In the genomic region with DNA sequence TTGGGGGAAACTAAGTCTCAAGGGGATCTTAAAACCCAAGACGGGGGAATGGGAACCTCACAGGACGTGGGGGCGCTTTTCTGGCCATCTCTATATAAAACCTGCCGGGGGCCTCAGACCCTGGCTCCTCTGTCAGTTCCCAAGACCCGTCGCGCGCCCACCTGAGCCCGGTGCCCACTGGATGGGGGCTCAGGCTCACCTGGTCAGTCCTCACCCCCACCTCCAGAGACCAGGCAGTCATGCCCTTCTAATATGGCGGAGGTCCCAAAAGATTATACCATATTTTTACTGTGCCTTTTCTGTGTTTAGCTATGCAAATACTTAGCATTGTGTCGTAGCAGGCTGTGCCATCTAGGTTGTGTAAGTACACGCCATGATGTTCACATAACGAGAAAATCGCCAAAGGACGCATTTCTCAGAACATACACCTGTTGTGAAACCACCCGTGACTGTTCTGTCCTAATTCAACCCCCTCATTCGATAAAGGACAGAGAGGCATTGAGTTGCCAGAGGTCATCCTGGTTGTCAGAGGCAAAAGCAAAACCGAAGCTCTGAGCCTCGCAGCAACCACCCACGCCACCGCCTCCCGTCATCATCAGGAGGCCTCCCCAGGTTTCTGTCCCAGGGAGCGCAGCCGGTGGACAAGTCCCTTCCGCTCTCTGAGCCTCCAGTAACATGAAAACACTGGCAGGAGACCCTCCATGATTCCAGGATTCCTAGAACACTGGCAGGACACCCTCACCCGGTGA, we compare ENCODE assay signal across 9 cellular contexts. TPM values are rescaled to one million over a fixed set of nuclear protein-coding genes. Genes with fewer than 3 reads are reported as not detected.
A peak's percentile ranks its signal among the peaks of the same experiment; 100 is the strongest.
DNase-seq lines count a peak whose midpoint lies in the region; ATAC-seq and TF ChIP-seq lines count a peak whose summit lies in the region.
"Had no signal": no experiment of that assay in that cellular context is flagged by ENCODE, and none has a peak within 500 bp of the region (broad histone marks: within the 10 kb centered on the region; RNA-seq: fewer than 3 reads in every experiment).

No MANE protein-coding gene starts in this region.

- ATAC-seq in DND-41 (ENCODE audit: insufficient read depth, low read depth) (no peak), psoas muscle (no peak), HG03280 (IDR thresholded peaks at IDR 0.05; ENCODE audit: unreplicated experiment) (no peak)

- H3F3A ChIP-seq in MM.1S (ENCODE audit: insufficient read depth, low read length), result no peaks in the 10 kb centered on the region

- peak overlapping the region; percentile 96 for H2AFZ ChIP-seq in DND-41 (ENCODE audit: low read depth, low read length)
- H2AFZ ChIP-seq in MM.1S (ENCODE audit: low read length), result peak overlapping the region; percentile 93

- no peaks in the 10 kb centered on the region for H3K9me2 ChIP-seq in MM.1S (replicated peaks; ENCODE audit: insufficient read depth, low read length)

- H3K4me3 ChIP-seq in DND-41 (ENCODE audit: low read depth in 1 of 2, low read length in 2 of 2), result peak overlapping the region in 1 of 2 experiments; percentile 53; a peak in 2 of 4 replicates
- peak overlapping the region; percentile 63 for H3K4me3 ChIP-seq in MM.1S (ENCODE audit: low read length)
- H3K4me3 ChIP-seq in esophagus muscularis mucosa, result peak overlapping the region; percentile 56 to 59 (median 57)
- peak overlapping the region; percentile 72 for H3K4me3 ChIP-seq in psoas muscle
- no peak overlapping the region for H3K4me3 ChIP-seq in MG63

- intact Hi-C loops in esophagus muscularis mucosa (cut with DNase I) (loop anchor here (1.0 to 10.0 kb wide), 4 partner anchors 235 to 807 kb away; no protein-coding TSS in a partner anchor), psoas muscle (cut with DNase I) (loop anchor here (1.0 to 5.0 kb wide), 3 partner anchors 393 to 807 kb away; no protein-coding TSS in a partner anchor)

- H4K20me1 ChIP-seq in DND-41 (ENCODE audit: insufficient read depth, low read length) (no peaks in the 10 kb centered on the region), MM.1S (ENCODE audit: insufficient read depth, low read length) (no peaks in the 10 kb centered on the region)

- TF ChIP-seq EP300 in esophagus muscularis mucosa (IDR thresholded peaks at IDR 0.05), result no peak

- no peaks in the 10 kb centered on the region for H3K36me3 ChIP-seq in DND-41 (ENCODE audit: insufficient read depth, low read length)
- no peaks in the 10 kb centered on the region for H3K36me3 ChIP-seq in MM.1S (replicated peaks; ENCODE audit: insufficient read depth, low read length)
- H3K36me3 ChIP-seq in esophagus muscularis mucosa, result no peaks in the 10 kb centered on the region
- no peaks in the 10 kb centered on the region for H3K36me3 ChIP-seq in psoas muscle (ENCODE audit: insufficient read depth in 1 of 2, low read depth in 1 of 2)
- H3K36me3 ChIP-seq in MG63, result 0 out of 2 replicates have a peak, but pooled peaks cover 2% of the 10 kb centered on the region
- H3K36me3 ChIP-seq: brain microvascular endothelial cell had no signal

- DNase-seq in DND-41 (no peak), MM.1S (peak; percentile 46), esophagus muscularis mucosa (ENCODE audit: extremely low spot score) (no peak), psoas muscle (no peak), MG63 (no peak), HK-2 (ENCODE audit: unreplicated experiment) (no peak)
- no peak for DNase-seq in activated effector memory CD4-positive, alpha-beta T cell treated with Interleukin-2 at 50 U/mL for 16 hours

- H3K9me3 ChIP-seq in DND-41 (ENCODE audit: insufficient read depth, low read length, severe bottlenecking) (peaks cover 10% of the 10 kb centered on the region), MM.1S (replicated peaks; ENCODE audit: insufficient read depth, low read length) (no peaks in the 10 kb centered on the region), esophagus muscularis mucosa (no peaks in the 10 kb centered on the region), psoas muscle (no peaks in the 10 kb centered on the region), MG63 (no peaks in the 10 kb centered on the region)

- no peak for TF ChIP-seq POLR2A in esophagus muscularis mucosa (IDR thresholded peaks at IDR 0.05; ENCODE audit: low read depth)

- no peaks in the 10 kb centered on the region for H3K79me2 ChIP-seq in DND-41 (ENCODE audit: insufficient read depth, low read length)
- no peaks in the 10 kb centered on the region for H3K79me2 ChIP-seq in MM.1S (ENCODE audit: low read length)

- TF ChIP-seq CTCF in DND-41 (IDR thresholded peaks at IDR 0.05; ENCODE audit: borderline replicate concordance, extremely low read depth, low read length, poor library complexity, severe bottlenecking) (no peak), MM.1S (IDR thresholded peaks at IDR 0.05; ENCODE audit: low read length) (no peak), esophagus muscularis mucosa (IDR thresholded peaks at IDR 0.05) (no peak), psoas muscle (IDR thresholded peaks at IDR 0.05) (no peak)

- H3K9ac ChIP-seq in DND-41 (ENCODE audit: low read depth, low read length) (peak overlapping the region; percentile 57), MM.1S (ENCODE audit: low read length) (peak overlapping the region; percentile 53; the same call in 1 of the 2 replicates)

- H3K27ac ChIP-seq in DND-41 (ENCODE audit: low read length) (peak overlapping the region; percentile 64; the same call in 1 of the 2 replicates), MM.1S (ENCODE audit: low read length) (peak overlapping the region; percentile 20; the same call in 1 of the 2 replicates), esophagus muscularis mucosa (replicated peaks in 1 of 4) (peak overlapping the region in 1 of 4 donors; percentile 69), psoas muscle (no peak overlapping the region)
- H3K27ac ChIP-seq: brain microvascular endothelial cell had no signal

- H3K4me1 ChIP-seq in DND-41 (ENCODE audit: insufficient read depth, low read length) (peaks cover 13% of the 10 kb centered on the region), MM.1S (ENCODE audit: low read length) (no peaks in the 10 kb centered on the region), esophagus muscularis mucosa (peaks cover 5 to 15% (median 12%) of the 10 kb centered on the region in 4 donors), psoas muscle (no peaks in the 10 kb centered on the region)

- 76% methylated on average over 26 of the region's 26 CpGs for WGBS in esophagus muscularis mucosa
- WGBS in psoas muscle, 3 donors, result 65 to 74% (median 67%) methylated on average over 26 of the region's 26 CpGs

- H3K4me2 ChIP-seq in DND-41 (ENCODE audit: insufficient read depth, low read length), result peak overlapping the region; percentile 85
- peak overlapping the region; percentile 99 for H3K4me2 ChIP-seq in MM.1S (ENCODE audit: low read depth, low read length)

- no peaks in the 10 kb centered on the region for H3K27me3 ChIP-seq in DND-41 (ENCODE audit: insufficient read depth, low read length, poor library complexity)
- H3K27me3 ChIP-seq in MM.1S (replicated peaks; ENCODE audit: insufficient read depth, low read length), result no peaks in the 10 kb centered on the region
- H3K27me3 ChIP-seq in esophagus muscularis mucosa, result no peaks in the 10 kb centered on the region
- H3K27me3 ChIP-seq in psoas muscle (ENCODE audit: insufficient read depth in 3 of 3, low read length in 2 of 3), result no peaks in the 10 kb centered on the region
- H3K27me3 ChIP-seq in MG63, result no peaks in the 10 kb centered on the region
- H3K27me3 ChIP-seq: brain microvascular endothelial cell had no signal

RNA-seq across cellular contexts. Expression of gene OAT, which starts 28.9 kb away (rescaled TPM):
- total RNA-seq in esophagus muscularis mucosa (100 to 1,000 TPM in 3 of 4 donors, 10 to 100 TPM in 1; 98.8 to 169 (median 143) TPM), psoas muscle (10 to 100 TPM; 23.2 to 38.6 (median 32.3) TPM)
- polyA plus RNA-seq in psoas muscle, result 10 to 100 TPM in 2 of 3 donors, 1 to 10 TPM in 1; 9.5 to 64.5 (median 26.1) TPM
- total RNA-seq in MG63 (2014; rRNA removed; shearing (Covaris generic); ENCODE audit: low replicate concordance), result 223 and 278 TPM in 2 replicates
